Comparison of ENCODE assay signal across 15 cellular contexts in the genomic region with DNA sequence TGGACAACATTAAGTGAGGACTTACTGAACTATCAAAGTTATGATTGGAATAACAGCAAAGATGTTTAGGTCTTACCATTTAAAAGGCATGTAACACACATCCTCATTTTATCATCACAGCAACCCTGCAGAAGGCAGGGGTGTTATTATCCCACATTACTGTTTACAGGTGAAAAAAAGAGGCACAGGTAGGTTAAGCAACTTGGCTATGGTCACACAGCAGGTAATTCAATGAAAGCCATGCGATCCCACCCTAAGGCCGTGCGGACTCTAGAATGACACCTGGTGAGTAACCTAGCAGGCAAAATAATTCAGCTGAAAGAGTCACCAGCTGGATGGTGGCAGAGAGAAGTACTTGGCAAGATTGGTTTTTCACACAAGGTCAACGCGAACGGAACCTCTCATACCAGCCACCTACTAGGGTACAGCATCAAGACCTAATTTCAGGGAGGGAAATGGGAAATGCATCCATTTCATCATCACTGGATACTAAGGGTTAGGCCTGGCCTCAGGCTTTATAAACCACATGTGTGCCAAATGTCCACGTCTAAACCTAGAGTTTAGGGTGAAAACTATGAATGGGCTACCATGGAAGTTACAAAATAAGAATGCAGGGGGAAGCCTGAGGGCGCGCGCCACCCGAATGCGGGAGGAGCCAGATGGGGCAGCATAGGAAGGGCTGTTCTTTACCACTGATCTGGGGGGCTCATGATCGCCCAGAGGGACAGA.
DNase-seq lines count a peak whose midpoint lies in the region; ATAC-seq and TF ChIP-seq lines count a peak whose summit lies in the region.
"Had no signal": no experiment of that assay in that cellular context is flagged by ENCODE, and none has a peak within 500 bp of the region (broad histone marks: within the 10 kb centered on the region; RNA-seq: fewer than 3 reads in every experiment).

No MANE protein-coding gene starts in this region.

- no peaks in the 10 kb centered on the region for H3K36me3 ChIP-seq in thoracic aorta

- in situ Hi-C loops in G401 (cut with HindIII; ENCODE audit: low sequenced_read_pairs) = loop anchor here (25.0 kb wide), 1 partner anchor 190 kb away; a partner anchor contains a TSS

- no peaks in the 10 kb centered on the region for H3K27me3 Mint-ChIP-seq in activated CD4-positive, alpha-beta memory T cell treated with anti-CD3 and anti-CD28 coated beads for 36 hours
- no peaks in the 10 kb centered on the region for H3K27me3 Mint-ChIP-seq in activated CD4-positive, alpha-beta memory T cell treated with anti-CD3 and anti-CD28 coated beads, Interleukin-2, amount 10 ng/mL, durations not matched to agents 7 days and 5 days
- H3K27me3 Mint-ChIP-seq in WTC11 (ENCODE audit: low read depth) = no peaks in the 10 kb centered on the region

- H3K9me3 Mint-ChIP-seq in activated CD4-positive, alpha-beta memory T cell treated with anti-CD3 and anti-CD28 coated beads for 36 hours = no peaks in the 10 kb centered on the region
- no peaks in the 10 kb centered on the region for H3K9me3 Mint-ChIP-seq in activated CD4-positive, alpha-beta memory T cell treated with anti-CD3 and anti-CD28 coated beads, Interleukin-2, amount 10 ng/mL, durations not matched to agents 7 days and 5 days
- H3K9me3 Mint-ChIP-seq in WTC11 = no peaks in the 10 kb centered on the region
- H3K9me3 Mint-ChIP-seq: mesothelial cell of epicardium had no signal

- no peak overlapping the region for H3K4me3 Mint-ChIP-seq in activated CD4-positive, alpha-beta memory T cell treated with anti-CD3 and anti-CD28 coated beads for 36 hours
- H3K4me3 Mint-ChIP-seq in activated CD4-positive, alpha-beta memory T cell treated with anti-CD3 and anti-CD28 coated beads, Interleukin-2, amount 10 ng/mL, durations not matched to agents 7 days and 5 days = no peak overlapping the region
- H3K4me3 Mint-ChIP-seq in WTC11 = no peak overlapping the region
- H3K4me3 Mint-ChIP-seq: mesothelial cell of epicardium had no signal

- H3K27me3 ChIP-seq in thoracic aorta (replicated peaks; ENCODE audit: insufficient read depth) = no peaks in the 10 kb centered on the region
- H3K27me3 ChIP-seq: body of pancreas had no signal

- H3K9me3 ChIP-seq in thoracic aorta = no peaks in the 10 kb centered on the region
- H3K9me3 ChIP-seq: body of pancreas had no signal

- no peak for DNase-seq in activated CD4-positive, alpha-beta memory T cell treated with anti-CD3 and anti-CD28 coated beads for 36 hours
- no peak for DNase-seq in activated CD4-positive, alpha-beta memory T cell treated with anti-CD3 and anti-CD28 coated beads, Interleukin-2, amount 10 ng/mL, durations not matched to agents 7 days and 5 days
- no peak for DNase-seq in WTC11 (ENCODE audit: low spot score)
- DNase-seq in foreskin fibroblast = peak; percentile 33 to 71
- no peak for DNase-seq in thoracic aorta (ENCODE audit: low spot score)
- DNase-seq in activated CD4-positive, CD25-positive, alpha-beta regulatory T cell treated with anti-CD3 and anti-CD28 coated beads, Interleukin-2, amount 50 U/mL, for 72 hours = no peak
- DNase-seq in G401 (ENCODE audit: low spot score) = no peak
- no peak for DNase-seq in NOMO-1 treated with dmso at 0.1 percent for 144 hours (lab: John Stamatoyannopoulos, UW; ENCODE audit: unreplicated experiment)
- DNase-seq: activated gamma-delta T cell treated with Interleukin-2 at 50 U/mL for 16 hours, dermis blood vessel endothelial cell, NCI-H1092 treated with DMSO at 0.1 percent for 48 hours had no signal

- H3K4me1 ChIP-seq in thoracic aorta (ENCODE audit: control insufficient read depth in 1 of 2, low read depth in 2 of 2) = peaks cover 57 to 89% of the 10 kb centered on the region in 2 donors
- H3K4me1 ChIP-seq: body of pancreas had no signal

- POLR2A ChIA-PET in activated CD4-positive, alpha-beta memory T cell treated with anti-CD3 and anti-CD28 coated beads for 36 hours (lab: Charles Lee) = no interaction called here
- POLR2A ChIA-PET in activated CD4-positive, alpha-beta memory T cell treated with anti-CD3 and anti-CD28 coated beads, Interleukin-2, amount 10 ng/mL, durations not matched to agents 7 days and 5 days (lab: Charles Lee) = no interaction called here
- POLR2A ChIA-PET in WTC11 (lab: Charles Lee) = no interaction called here

- peak overlapping the region; percentile 64 for H3K27ac Mint-ChIP-seq in activated CD4-positive, alpha-beta memory T cell treated with anti-CD3 and anti-CD28 coated beads for 36 hours
- H3K27ac Mint-ChIP-seq in activated CD4-positive, alpha-beta memory T cell treated with anti-CD3 and anti-CD28 coated beads, Interleukin-2, amount 10 ng/mL, durations not matched to agents 7 days and 5 days = no peak overlapping the region
- peak overlapping the region; percentile 90 for H3K27ac Mint-ChIP-seq in WTC11
- H3K27ac Mint-ChIP-seq: mesothelial cell of epicardium had no signal

- peaks cover 78% of the 10 kb centered on the region for H3K4me1 Mint-ChIP-seq in activated CD4-positive, alpha-beta memory T cell treated with anti-CD3 and anti-CD28 coated beads for 36 hours (ENCODE audit: low read depth)
- H3K4me1 Mint-ChIP-seq in activated CD4-positive, alpha-beta memory T cell treated with anti-CD3 and anti-CD28 coated beads, Interleukin-2, amount 10 ng/mL, durations not matched to agents 7 days and 5 days = peaks cover 47% of the 10 kb centered on the region
- peaks cover 63% of the 10 kb centered on the region for H3K4me1 Mint-ChIP-seq in WTC11

- no peak overlapping the region for H3K4me3 ChIP-seq in foreskin fibroblast (ENCODE audit: low read depth in 1 of 2, low read length in 2 of 2)
- H3K4me3 ChIP-seq in thoracic aorta = no peak overlapping the region
- H3K4me3 ChIP-seq: body of pancreas had no signal

- peaks cover 6% of the 10 kb centered on the region for H3K36me3 Mint-ChIP-seq in activated CD4-positive, alpha-beta memory T cell treated with anti-CD3 and anti-CD28 coated beads for 36 hours
- peaks cover 27% of the 10 kb centered on the region for H3K36me3 Mint-ChIP-seq in activated CD4-positive, alpha-beta memory T cell treated with anti-CD3 and anti-CD28 coated beads, Interleukin-2, amount 10 ng/mL, durations not matched to agents 7 days and 5 days (ENCODE audit: low read depth)
- peaks cover 15% of the 10 kb centered on the region; the same call in 1 of the 2 replicates for H3K36me3 Mint-ChIP-seq in WTC11

- CTCF ChIA-PET in activated CD4-positive, alpha-beta memory T cell treated with anti-CD3 and anti-CD28 coated beads for 36 hours (lab: Charles Lee) = no interaction called here
- CTCF ChIA-PET in activated CD4-positive, alpha-beta memory T cell treated with anti-CD3 and anti-CD28 coated beads, Interleukin-2, amount 10 ng/mL, durations not matched to agents 7 days and 5 days (lab: Charles Lee) = no interaction called here
- CTCF ChIA-PET in WTC11 (lab: Charles Lee) = interaction anchor here (0.5 to 7.3 kb wide), 4 partner anchors 9 to 257 kb away, joined by 3 to 71 read pairs (median 3); no protein-coding TSS in a partner anchor

- ATAC-seq in WTC11 (no peak), thoracic aorta (ENCODE audit: insufficient number of reproducible peaks, low FRiP score, low read depth) (no peak)

- TF ChIP-seq CTCF in WTC11 (IDR thresholded peaks at IDR 0.05) (no peak), foreskin fibroblast (IDR thresholded peaks at IDR 0.05; ENCODE audit: low read depth, low read length) (no peak), thoracic aorta (IDR thresholded peaks at IDR 0.05) (no peak)

- intact Hi-C loops in activated CD4-positive, alpha-beta memory T cell treated with anti-CD3 and anti-CD28 coated beads for 36 hours (cut with micrococcal nuclease) = no loop called here

- peak overlapping the region; percentile 81 to 87 for H3K27ac ChIP-seq in thoracic aorta
- H3K27ac ChIP-seq: body of pancreas, HL-60, KMS-11 had no signal

TF ChIP-seq in WTC11, 78 proteins besides CTCF, POLR2A, EP300 and RAD21 (continues in another document):
- TF ChIP-seq, protein P1, sequence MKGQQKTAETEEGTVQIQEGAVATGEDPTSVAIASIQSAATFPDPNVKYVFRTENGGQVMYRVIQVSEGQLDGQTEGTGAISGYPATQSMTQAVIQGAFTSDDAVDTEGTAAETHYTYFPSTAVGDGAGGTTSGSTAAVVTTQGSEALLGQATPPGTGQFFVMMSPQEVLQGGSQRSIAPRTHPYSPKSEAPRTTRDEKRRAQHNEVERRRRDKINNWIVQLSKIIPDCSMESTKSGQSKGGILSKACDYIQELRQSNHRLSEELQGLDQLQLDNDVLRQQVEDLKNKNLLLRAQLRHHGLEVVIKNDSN (CRISPR knock-in tag; IDR thresholded peaks at IDR 0.05) = no peak
- no peak for TF ChIP-seq RELA (CRISPR knock-in tag; IDR thresholded peaks at IDR 0.05; ENCODE audit: borderline replicate concordance)
- TF ChIP-seq, protein P2, sequence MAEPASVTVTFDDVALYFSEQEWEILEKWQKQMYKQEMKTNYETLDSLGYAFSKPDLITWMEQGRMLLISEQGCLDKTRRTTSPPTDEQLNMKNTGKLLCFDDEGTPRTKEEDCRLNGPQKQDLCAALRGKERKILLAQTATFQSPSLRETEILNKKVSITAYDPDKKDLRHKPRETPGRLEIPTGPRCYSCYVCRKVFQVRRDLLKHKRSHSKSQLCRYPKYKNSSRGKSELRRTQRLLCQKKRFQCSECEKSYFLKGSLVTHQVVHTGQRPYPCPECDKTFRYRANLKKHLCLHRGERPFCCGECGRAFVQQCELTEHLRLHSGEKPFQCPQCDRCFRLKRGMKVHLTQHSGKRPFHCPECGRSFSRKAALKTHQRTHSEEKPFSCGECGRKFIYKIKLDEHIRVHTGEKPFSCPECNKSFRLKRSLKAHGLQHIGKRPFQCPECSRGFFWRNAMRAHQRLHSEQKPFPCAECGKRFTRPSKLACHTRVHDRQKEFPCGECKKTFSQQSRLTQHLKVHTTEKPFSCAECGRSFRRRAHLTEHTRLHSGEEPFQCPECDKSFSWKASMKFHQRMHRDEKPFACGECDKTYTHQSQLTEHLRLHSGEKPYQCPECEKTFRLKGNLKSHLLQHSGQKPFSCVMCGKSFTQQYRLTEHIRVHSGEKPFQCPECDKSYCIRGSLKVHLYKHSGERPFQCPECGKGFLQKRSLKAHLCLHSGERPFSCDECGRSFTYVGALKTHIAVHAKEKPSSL (CRISPR knock-in tag; conservative IDR thresholded peaks at IDR 0.05) = no peak
- TF ChIP-seq ZNF121 (CRISPR knock-in tag; IDR thresholded peaks at IDR 0.05) = no peak
- no peak for TF ChIP-seq GRHL2 (CRISPR knock-in tag; IDR thresholded peaks at IDR 0.05; ENCODE audit: insufficient replicate concordance, severe bottlenecking)
- no peak for TF ChIP-seq HMGA2 (CRISPR knock-in tag; IDR thresholded peaks at IDR 0.05)
- no peak for TF ChIP-seq PRRX2 (CRISPR knock-in tag; IDR thresholded peaks at IDR 0.05)
- TF ChIP-seq NFATC4 (CRISPR knock-in tag; IDR thresholded peaks at IDR 0.05) = no peak

Comparison
In these comparisons a context has a peak if more than half of its experiments do, and no peak if none do; other contexts are left out.
1. DNase-seq: peak in foreskin fibroblast (2 of 2); none in activated CD4-positive, alpha-beta memory T cell treated with anti-CD3 and anti-CD28 coated beads for 36 hours (single experiment), activated CD4-positive, alpha-beta memory T cell treated with anti-CD3 and anti-CD28 coated beads, Interleukin-2, amount 10 ng/mL, durations not matched to agents 7 days and 5 days (single experiment), WTC11 (single experiment), thoracic aorta (single experiment), activated CD4-positive, CD25-positive, alpha-beta regulatory T cell treated with anti-CD3 and anti-CD28 coated beads, Interleukin-2, amount 50 U/mL, for 72 hours (single experiment), G401 (single experiment) and NOMO-1 treated with dmso at 0.1 percent for 144 hours (single experiment).